In genomic region chr2:127227264-127227660, GRCh38 we compare ENCODE assay signal across 5 cellular contexts. TPM values are rescaled to one million over a fixed set of nuclear protein-coding genes. Genes with fewer than 3 reads are reported as not detected.
"Had no signal": no experiment of that assay in that cellular context is flagged by ENCODE, and none has a peak within 500 bp of the region (broad histone marks: within the 10 kb centered on the region; RNA-seq: fewer than 3 reads in every experiment).

No MANE protein-coding gene starts in this region.

RNA-seq across cellular contexts. Expression of gene CYP27C1, which starts 7.2 kb away (rescaled TPM):
- total RNA-seq: activated naive CD8-positive, alpha-beta T cell treated with anti-CD3 and anti-CD28 coated beads, Interleukin-2, amount 10 ng/mL, durations not matched to agents 7 days and 5 days; activated T-helper 1 cell treated with anti-CD3 and anti-CD28 coated beads, Interleukin-12 subunit alpha, Interleukin-12 subunit beta, Interleukin-2, Interleukin-4 antibody, amounts not matched to agents 30 ng/mL and 10 ng/mL and 1 ng/mL, durations not matched to agents 14 hours and 24 hours and 36 hours; ascending aorta; fibroblast of lung; T-helper 17 cell had no signal
